9 cellular contexts compared by ENCODE assay signal in the genomic region with DNA sequence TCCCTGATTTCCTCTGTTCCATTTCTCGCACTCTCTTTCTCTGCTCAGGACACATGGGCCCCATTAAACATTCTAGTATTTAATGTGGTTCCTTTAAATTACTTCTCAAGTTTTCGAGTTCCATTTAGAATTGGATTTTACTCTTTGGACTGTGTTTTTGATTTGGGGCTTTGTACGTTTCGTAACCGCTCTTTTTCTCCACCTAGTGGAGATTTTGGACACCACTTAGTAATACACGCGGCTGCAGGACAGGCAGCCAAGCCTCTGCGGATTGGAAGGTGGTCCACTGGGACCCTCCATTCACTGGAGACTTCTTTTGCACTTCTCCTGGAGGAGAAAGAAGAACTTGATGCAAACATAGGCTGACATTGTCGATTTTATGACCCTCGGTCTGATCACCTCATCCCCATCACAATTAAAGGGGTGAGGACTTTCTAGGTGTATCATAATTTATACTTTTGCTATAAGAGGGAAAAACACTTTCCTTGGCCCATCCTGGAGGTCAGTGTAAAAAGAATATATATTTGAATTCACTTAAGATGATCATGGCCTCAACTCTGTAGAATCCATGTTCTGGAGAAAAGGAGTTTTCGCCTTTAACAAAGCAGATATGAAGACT.
DNase-seq lines count a peak whose midpoint lies in the region; ATAC-seq, FAIRE-seq and TF ChIP-seq lines count a peak whose summit lies in the region.
"Had no signal": no experiment of that assay in that cellular context is flagged by ENCODE, and none has a peak within 500 bp of the region (broad histone marks: within the 10 kb centered on the region; RNA-seq: fewer than 3 reads in every experiment).

No MANE protein-coding gene starts in this region.

- no peaks in the 10 kb centered on the region for H3K36me3 ChIP-seq in heart left ventricle

- H3K27me3 ChIP-seq in heart left ventricle = peaks cover 7 to 85% (median 28%) of the 10 kb centered on the region in 9 donors

- no peak overlapping the region for H3K27ac ChIP-seq in heart left ventricle

- no peak for TF ChIP-seq POLR2A in heart left ventricle (IDR thresholded peaks at IDR 0.05)

- peak overlapping the region in 10 of 12 donors; percentile 11 to 46 (median 34) for H3K4me3 ChIP-seq in heart left ventricle

- H3K9me3 ChIP-seq in heart left ventricle = no peaks in the 10 kb centered on the region

- H3K4me3 Mint-ChIP-seq in WTC11 = peak overlapping the region; percentile 85

- CTCF ChIA-PET in WTC11 (lab: Charles Lee) = interaction anchor here (0.6 to 3.1 kb wide), 20 partner anchors 14 to 293 kb away, joined by 3 to 47 read pairs (median 3); a partner anchor contains a TSS

- peaks cover 9% of the 10 kb centered on the region for H3K4me1 Mint-ChIP-seq in WTC11

- no peak for FAIRE-seq in RCC 7860 (lab: Jason Lieb, UNC)
- FAIRE-seq: A204.1 had no signal

- no peaks in the 10 kb centered on the region for H3K9me3 Mint-ChIP-seq in WTC11

- peak; percentile 84 for DNase-seq in DMS 273 (lab: John Stamatoyannopoulos, UW; ENCODE audit: unreplicated experiment)
- no peak for DNase-seq in DMS 273 treated with DMSO at 0.1 percent for 48 hours (lab: John Stamatoyannopoulos, UW)
- peak; percentile 36 for DNase-seq in HuH-7.5 (ENCODE audit: low spot score)
- no peak for DNase-seq in WTC11 (ENCODE audit: low spot score)
- DNase-seq in heart left ventricle = no peak
- peak; percentile 79 for DNase-seq in retina
- no peak for DNase-seq in GOT3 (lab: John Stamatoyannopoulos, UW)
- no peak for DNase-seq in RCC 7860 (ENCODE audit: low spot score)

- H3K36me3 Mint-ChIP-seq in WTC11 = no peaks in the 10 kb centered on the region

- ATAC-seq in WTC11 (peak; percentile 75), heart left ventricle (peak in 2 of 4 donors; percentile 53 to 69)

- intact Hi-C loops in heart left ventricle (cut with DNase I) = loop anchor here in 5 of 10 donors (1.0 to 5.0 kb wide), 4 partner anchors 86 to 832 kb away; a partner anchor contains a TSS

- 11 to 13% (median 12%) methylated on average over 11 of the region's 11 CpGs for WGBS in heart left ventricle, 4 donors

- no peaks in the 10 kb centered on the region; the same call in 1 of the 2 replicates for H3K27me3 Mint-ChIP-seq in WTC11 (ENCODE audit: low read depth)

- H3K4me1 ChIP-seq in heart left ventricle = peaks cover 0 to 23% (median 6%) of the 10 kb centered on the region in 12 donors

- H3K27ac Mint-ChIP-seq in WTC11 = no peak overlapping the region

- TF ChIP-seq CTCF in WTC11 (IDR thresholded peaks at IDR 0.05) = peak; percentile 41; the same call in 1 of the 2 replicates
- TF ChIP-seq CTCF in heart left ventricle (IDR thresholded peaks at IDR 0.05) = peak; percentile 30 to 64 (median 50)

- POLR2A ChIA-PET in WTC11 (lab: Charles Lee) = no interaction called here

TF ChIP-seq in WTC11, 78 proteins besides CTCF, POLR2A, EP300 and RAD21 (continues in another document):
- TF ChIP-seq, protein P1, sequence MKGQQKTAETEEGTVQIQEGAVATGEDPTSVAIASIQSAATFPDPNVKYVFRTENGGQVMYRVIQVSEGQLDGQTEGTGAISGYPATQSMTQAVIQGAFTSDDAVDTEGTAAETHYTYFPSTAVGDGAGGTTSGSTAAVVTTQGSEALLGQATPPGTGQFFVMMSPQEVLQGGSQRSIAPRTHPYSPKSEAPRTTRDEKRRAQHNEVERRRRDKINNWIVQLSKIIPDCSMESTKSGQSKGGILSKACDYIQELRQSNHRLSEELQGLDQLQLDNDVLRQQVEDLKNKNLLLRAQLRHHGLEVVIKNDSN (CRISPR knock-in tag; IDR thresholded peaks at IDR 0.05) = no peak
- TF ChIP-seq TCF7 (CRISPR knock-in tag; IDR thresholded peaks at IDR 0.05; ENCODE audit: low read depth) (no peak), TEAD4 (CRISPR knock-in tag; IDR thresholded peaks at IDR 0.05) (no peak), CREB1 (CRISPR knock-in tag; IDR thresholded peaks at IDR 0.05) (no peak), ELF4 (CRISPR knock-in tag; IDR thresholded peaks at IDR 0.05; ENCODE audit: low read depth) (no peak), ZNF232 (CRISPR knock-in tag; IDR thresholded peaks at IDR 0.05) (no peak), NR1H2 (CRISPR knock-in tag; IDR thresholded peaks at IDR 0.05) (no peak), CREM (CRISPR knock-in tag; IDR thresholded peaks at IDR 0.05) (no peak), ZNF219 (CRISPR knock-in tag; IDR thresholded peaks at IDR 0.05; ENCODE audit: borderline replicate concordance) (no peak)
- TF ChIP-seq, protein P2, sequence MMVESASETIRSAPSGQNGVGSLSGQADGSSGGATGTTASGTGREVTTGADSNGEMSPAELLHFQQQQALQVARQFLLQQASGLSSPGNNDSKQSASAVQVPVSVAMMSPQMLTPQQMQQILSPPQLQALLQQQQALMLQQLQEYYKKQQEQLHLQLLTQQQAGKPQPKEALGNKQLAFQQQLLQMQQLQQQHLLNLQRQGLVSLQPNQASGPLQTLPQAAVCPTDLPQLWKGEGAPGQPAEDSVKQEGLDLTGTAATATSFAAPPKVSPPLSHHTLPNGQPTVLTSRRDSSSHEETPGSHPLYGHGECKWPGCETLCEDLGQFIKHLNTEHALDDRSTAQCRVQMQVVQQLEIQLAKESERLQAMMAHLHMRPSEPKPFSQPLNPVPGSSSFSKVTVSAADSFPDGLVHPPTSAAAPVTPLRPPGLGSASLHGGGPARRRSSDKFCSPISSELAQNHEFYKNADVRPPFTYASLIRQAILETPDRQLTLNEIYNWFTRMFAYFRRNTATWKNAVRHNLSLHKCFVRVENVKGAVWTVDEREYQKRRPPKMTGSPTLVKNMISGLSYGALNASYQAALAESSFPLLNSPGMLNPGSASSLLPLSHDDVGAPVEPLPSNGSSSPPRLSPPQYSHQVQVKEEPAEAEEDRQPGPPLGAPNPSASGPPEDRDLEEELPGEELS (CRISPR knock-in tag; IDR thresholded peaks at IDR 0.05) = no peak
- TF ChIP-seq, protein P3, sequence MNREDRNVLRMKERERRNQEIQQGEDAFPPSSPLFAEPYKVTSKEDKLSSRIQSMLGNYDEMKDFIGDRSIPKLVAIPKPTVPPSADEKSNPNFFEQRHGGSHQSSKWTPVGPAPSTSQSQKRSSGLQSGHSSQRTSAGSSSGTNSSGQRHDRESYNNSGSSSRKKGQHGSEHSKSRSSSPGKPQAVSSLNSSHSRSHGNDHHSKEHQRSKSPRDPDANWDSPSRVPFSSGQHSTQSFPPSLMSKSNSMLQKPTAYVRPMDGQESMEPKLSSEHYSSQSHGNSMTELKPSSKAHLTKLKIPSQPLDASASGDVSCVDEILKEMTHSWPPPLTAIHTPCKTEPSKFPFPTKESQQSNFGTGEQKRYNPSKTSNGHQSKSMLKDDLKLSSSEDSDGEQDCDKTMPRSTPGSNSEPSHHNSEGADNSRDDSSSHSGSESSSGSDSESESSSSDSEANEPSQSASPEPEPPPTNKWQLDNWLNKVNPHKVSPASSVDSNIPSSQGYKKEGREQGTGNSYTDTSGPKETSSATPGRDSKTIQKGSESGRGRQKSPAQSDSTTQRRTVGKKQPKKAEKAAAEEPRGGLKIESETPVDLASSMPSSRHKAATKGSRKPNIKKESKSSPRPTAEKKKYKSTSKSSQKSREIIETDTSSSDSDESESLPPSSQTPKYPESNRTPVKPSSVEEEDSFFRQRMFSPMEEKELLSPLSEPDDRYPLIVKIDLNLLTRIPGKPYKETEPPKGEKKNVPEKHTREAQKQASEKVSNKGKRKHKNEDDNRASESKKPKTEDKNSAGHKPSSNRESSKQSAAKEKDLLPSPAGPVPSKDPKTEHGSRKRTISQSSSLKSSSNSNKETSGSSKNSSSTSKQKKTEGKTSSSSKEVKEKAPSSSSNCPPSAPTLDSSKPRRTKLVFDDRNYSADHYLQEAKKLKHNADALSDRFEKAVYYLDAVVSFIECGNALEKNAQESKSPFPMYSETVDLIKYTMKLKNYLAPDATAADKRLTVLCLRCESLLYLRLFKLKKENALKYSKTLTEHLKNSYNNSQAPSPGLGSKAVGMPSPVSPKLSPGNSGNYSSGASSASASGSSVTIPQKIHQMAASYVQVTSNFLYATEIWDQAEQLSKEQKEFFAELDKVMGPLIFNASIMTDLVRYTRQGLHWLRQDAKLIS (CRISPR knock-in tag; IDR thresholded peaks at IDR 0.05; ENCODE audit: borderline replicate concordance) = no peak
- TF ChIP-seq, protein P4, sequence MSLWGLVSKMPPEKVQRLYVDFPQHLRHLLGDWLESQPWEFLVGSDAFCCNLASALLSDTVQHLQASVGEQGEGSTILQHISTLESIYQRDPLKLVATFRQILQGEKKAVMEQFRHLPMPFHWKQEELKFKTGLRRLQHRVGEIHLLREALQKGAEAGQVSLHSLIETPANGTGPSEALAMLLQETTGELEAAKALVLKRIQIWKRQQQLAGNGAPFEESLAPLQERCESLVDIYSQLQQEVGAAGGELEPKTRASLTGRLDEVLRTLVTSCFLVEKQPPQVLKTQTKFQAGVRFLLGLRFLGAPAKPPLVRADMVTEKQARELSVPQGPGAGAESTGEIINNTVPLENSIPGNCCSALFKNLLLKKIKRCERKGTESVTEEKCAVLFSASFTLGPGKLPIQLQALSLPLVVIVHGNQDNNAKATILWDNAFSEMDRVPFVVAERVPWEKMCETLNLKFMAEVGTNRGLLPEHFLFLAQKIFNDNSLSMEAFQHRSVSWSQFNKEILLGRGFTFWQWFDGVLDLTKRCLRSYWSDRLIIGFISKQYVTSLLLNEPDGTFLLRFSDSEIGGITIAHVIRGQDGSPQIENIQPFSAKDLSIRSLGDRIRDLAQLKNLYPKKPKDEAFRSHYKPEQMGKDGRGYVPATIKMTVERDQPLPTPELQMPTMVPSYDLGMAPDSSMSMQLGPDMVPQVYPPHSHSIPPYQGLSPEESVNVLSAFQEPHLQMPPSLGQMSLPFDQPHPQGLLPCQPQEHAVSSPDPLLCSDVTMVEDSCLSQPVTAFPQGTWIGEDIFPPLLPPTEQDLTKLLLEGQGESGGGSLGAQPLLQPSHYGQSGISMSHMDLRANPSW (CRISPR knock-in tag; conservative IDR thresholded peaks at IDR 0.05; ENCODE audit: low read depth) = no peak
- TF ChIP-seq, protein P5, sequence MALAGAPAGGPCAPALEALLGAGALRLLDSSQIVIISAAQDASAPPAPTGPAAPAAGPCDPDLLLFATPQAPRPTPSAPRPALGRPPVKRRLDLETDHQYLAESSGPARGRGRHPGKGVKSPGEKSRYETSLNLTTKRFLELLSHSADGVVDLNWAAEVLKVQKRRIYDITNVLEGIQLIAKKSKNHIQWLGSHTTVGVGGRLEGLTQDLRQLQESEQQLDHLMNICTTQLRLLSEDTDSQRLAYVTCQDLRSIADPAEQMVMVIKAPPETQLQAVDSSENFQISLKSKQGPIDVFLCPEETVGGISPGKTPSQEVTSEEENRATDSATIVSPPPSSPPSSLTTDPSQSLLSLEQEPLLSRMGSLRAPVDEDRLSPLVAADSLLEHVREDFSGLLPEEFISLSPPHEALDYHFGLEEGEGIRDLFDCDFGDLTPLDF (CRISPR knock-in tag; IDR thresholded peaks at IDR 0.05) = no peak

Comparison
In these comparisons a context has a peak if more than half of its experiments do, and no peak if none do; other contexts are left out.
1. DNase-seq: peak in DMS 273 (single experiment), HuH-7.5 (single experiment) and retina (single experiment); none in DMS 273 treated with DMSO at 0.1 percent for 48 hours (single experiment), WTC11 (single experiment), heart left ventricle (0 of 5), GOT3 (single experiment) and RCC 7860 (single experiment).